8 cellular contexts compared by ENCODE assay signal in genomic region chr4:118224239-118224829, GRCh38.
DNase-seq lines count a peak whose midpoint lies in the region; ATAC-seq and TF ChIP-seq lines count a peak whose summit lies in the region.

No MANE protein-coding gene starts in this region.

- DNase-seq in Caki2 (ENCODE audit: low read depth), result peak; percentile 30
- peak; percentile 80 for DNase-seq in IMR-90
- peak; percentile 3 for DNase-seq in OCI-M2 (lab: John Stamatoyannopoulos, UW; ENCODE audit: unreplicated experiment)
- DNase-seq in epithelial cell of prostate (ENCODE audit: low read depth, low spot score), result peak; percentile 8
- peak; percentile 31 for DNase-seq in non-pigmented ciliary epithelial cell (ENCODE audit: low read depth)
- DNase-seq in stimulated activated naive CD8-positive, alpha-beta T cell treated with anti-CD3 and anti-CD28 coated beads, Interleukin-15, amount 100 ng/mL, for 72 hours, result no peak

- H3K56ac ChIP-seq in IMR-90 (ENCODE audit: extremely low read depth, insufficient read depth, low read length), result no peak overlapping the region

- H3K36me3 ChIP-seq in IMR-90 (ENCODE audit: control insufficient read depth, insufficient read depth, low read length), result no peaks in the 10 kb centered on the region

- no CpG with 5 or more reads among the region's 3 CpGs for whole genome bisulfite sequencing in IMR-90 (ENCODE audit: extremely low coverage in 2 of 2, insufficient read length in 1 of 2), 2 experiments

- no peaks in the 10 kb centered on the region for H3K4me1 Mint-ChIP-seq in stimulated activated naive CD8-positive, alpha-beta T cell treated with anti-CD3 and anti-CD28 coated beads, Interleukin-15, amount 100 ng/mL, for 72 hours

- in situ Hi-C loops in Caki2 (cut with HindIII; ENCODE audit: low pct_unique_long_range_greater_than_20kb, low sequenced_read_pairs) (no loop called here), IMR-90 (cut with MboI; ENCODE audit: low sequenced_read_pairs) (loop anchor here (5.0 to 10.0 kb wide), 2 partner anchors 147 to 1090 kb away; no protein-coding TSS in a partner anchor)

- no peak overlapping the region for H2BK20ac ChIP-seq in IMR-90 (ENCODE audit: low read depth, low read length)

- H3K9me1 ChIP-seq in IMR-90 (ENCODE audit: insufficient read depth, low read length), result no peaks in the 10 kb centered on the region

- no peak overlapping the region for H4K91ac ChIP-seq in IMR-90 (ENCODE audit: insufficient read depth, low read depth, low read length)

- H3K14ac ChIP-seq in IMR-90 (replicated peaks; ENCODE audit: low read depth, low read length), result no peak overlapping the region

- peak; percentile 83 for TF ChIP-seq CTCF in IMR-90 (conservative IDR thresholded peaks at IDR 0.05; ENCODE audit: low read depth, low read length)

- no peaks in the 10 kb centered on the region for H3K27me3 Mint-ChIP-seq in stimulated activated naive CD8-positive, alpha-beta T cell treated with anti-CD3 and anti-CD28 coated beads, Interleukin-15, amount 100 ng/mL, for 72 hours

- H4K20me1 ChIP-seq in IMR-90 (ENCODE audit: insufficient read depth, low read length), result no peaks in the 10 kb centered on the region

- POLR2A ChIA-PET in IMR-90 (lab: Charles Lee; ENCODE audit: unreplicated experiment), result no interaction called here

- H3K9ac ChIP-seq in IMR-90 (ENCODE audit: low read depth, low read length), result no peak overlapping the region

- H3K27ac ChIP-seq in IMR-90 (ENCODE audit: insufficient read depth, low read length) (no peak overlapping the region), epithelial cell of prostate (no peak overlapping the region)

- H3K23ac ChIP-seq in IMR-90 (ENCODE audit: low read depth, low read length), result no peak overlapping the region

- no peak overlapping the region for H4K8ac ChIP-seq in IMR-90 (ENCODE audit: low read depth in 2 of 2, low read length in 2 of 2)

- peak; percentile 96 for TF ChIP-seq RAD21 in IMR-90 (IDR thresholded peaks at IDR 0.05; ENCODE audit: low read length)

- 0 out of 2 replicates have a peak, but pooled peaks have one; percentile 28 for TF ChIP-seq POLR2A in IMR-90 (IDR thresholded peaks at IDR 0.05; ENCODE audit: low read depth, low read length)

- no peak overlapping the region; the same call in 1 of the 2 replicates for H3K4me2 ChIP-seq in IMR-90 (ENCODE audit: low read depth, low read length)

- H3K4me3 Mint-ChIP-seq in stimulated activated naive CD8-positive, alpha-beta T cell treated with anti-CD3 and anti-CD28 coated beads, Interleukin-15, amount 100 ng/mL, for 72 hours, result no peak overlapping the region

- H3K4me3 ChIP-seq in IMR-90 (ENCODE audit: insufficient read depth, low read depth, low read length), result no peak overlapping the region

- no peaks in the 10 kb centered on the region for H3K9me3 Mint-ChIP-seq in stimulated activated naive CD8-positive, alpha-beta T cell treated with anti-CD3 and anti-CD28 coated beads, Interleukin-15, amount 100 ng/mL, for 72 hours

- no peak overlapping the region for H2AFZ ChIP-seq in IMR-90 (replicated peaks; ENCODE audit: low read length, poor library complexity)

- no peak overlapping the region for H3K4ac ChIP-seq in IMR-90 (ENCODE audit: low read depth, low read length)

- no peaks in the 10 kb centered on the region for H3K27me3 ChIP-seq in IMR-90 (ENCODE audit: control insufficient read depth, insufficient read depth, low read length)

- H2BK120ac ChIP-seq in IMR-90 (ENCODE audit: low read depth, low read length), result no peak overlapping the region

- H4K5ac ChIP-seq in IMR-90 (ENCODE audit: low read depth, low read length), result no peak overlapping the region

- H2AK5ac ChIP-seq in IMR-90 (ENCODE audit: low read depth, low read length), result no peak overlapping the region

- ATAC-seq in GM19397 (IDR thresholded peaks at IDR 0.05; ENCODE audit: unreplicated experiment) (peak; percentile 58), IMR-90 (ENCODE audit: low read depth) (peak; percentile 70)
- ATAC-seq in activated CD4-positive, CD25-positive, alpha-beta regulatory T cell treated with anti-CD3 and anti-CD28 coated beads, Interleukin-2, amount 50 U/mL, for 24 hours, result no peak
- no peak for ATAC-seq in stimulated activated naive CD8-positive, alpha-beta T cell treated with anti-CD3 and anti-CD28 coated beads, Interleukin-15, amount 100 ng/mL, for 72 hours

- CTCF ChIA-PET in IMR-90 (lab: Yijun Ruan, JAX), result interaction anchor here (0.7 to 1.3 kb wide), 4 partner anchors 13 to 187 kb away, joined by 3 to 4 read pairs (median 4); no protein-coding TSS in a partner anchor

- H2BK5ac ChIP-seq in IMR-90 (ENCODE audit: low read depth, low read length, poor library complexity, severe bottlenecking), result no peak overlapping the region

- BruUV-seq in IMR-90 (replicated peaks; lab: Mats Ljungman, UMichigan), result no TSS peak

- no peaks in the 10 kb centered on the region for H3K9me3 ChIP-seq in IMR-90 (ENCODE audit: control insufficient read depth, insufficient read depth, low read length)

- H2AK9ac ChIP-seq in IMR-90 (replicated peaks; ENCODE audit: low read depth, low read length, poor library complexity), result no peak overlapping the region

- H2BK15ac ChIP-seq in IMR-90 (ENCODE audit: low read depth, low read length), result no peak overlapping the region

- no peaks in the 10 kb centered on the region for H3K4me1 ChIP-seq in IMR-90 (ENCODE audit: control insufficient read depth, insufficient read depth, low read length)

- dilution Hi-C loops in IMR-90 (cut with HindIII; ENCODE audit: low sequenced_read_pairs, unreplicated experiment), result no loop called here

- no peaks in the 10 kb centered on the region for H3K79me1 ChIP-seq in IMR-90 (ENCODE audit: low read depth in 1 of 2, low read length in 2 of 2)

- H3K27ac Mint-ChIP-seq in stimulated activated naive CD8-positive, alpha-beta T cell treated with anti-CD3 and anti-CD28 coated beads, Interleukin-15, amount 100 ng/mL, for 72 hours, result no peak overlapping the region

- intact Hi-C loops in IMR-90 (cut with micrococcal nuclease), result loop anchor here (1.0 to 10.0 kb wide), 6 partner anchors 46 to 1090 kb away; partner anchors contain the start of gene NDST3

- H3K18ac ChIP-seq in IMR-90 (ENCODE audit: low read depth, low read length), result no peak overlapping the region

TF ChIP-seq in IMR-90, 13 proteins besides CTCF, POLR2A, EP300 and RAD21:
- TF ChIP-seq MAZ (IDR thresholded peaks at IDR 0.05; ENCODE audit: borderline replicate concordance, low read depth, low read length), result no peak
- TF ChIP-seq SMC3 (IDR thresholded peaks at IDR 0.05; ENCODE audit: low read depth, low read length), result peak; percentile 78
- TF ChIP-seq MAFK (IDR thresholded peaks at IDR 0.05; ENCODE audit: low read depth, low read length), result peak; percentile 50; the same call in 1 of the 2 replicates

Comparison
In these comparisons a context has a peak if more than half of its experiments do, and no peak if none do; other contexts are left out.
1. DNase-seq: peak in Caki2 (single experiment), IMR-90 (single experiment), OCI-M2 (single experiment), epithelial cell of prostate (single experiment) and non-pigmented ciliary epithelial cell (single experiment); none in stimulated activated naive CD8-positive, alpha-beta T cell treated with anti-CD3 and anti-CD28 coated beads, Interleukin-15, amount 100 ng/mL, for 72 hours (0 of 2).
2. ATAC-seq: peak in GM19397 (single experiment) and IMR-90 (single experiment); none in activated CD4-positive, CD25-positive, alpha-beta regulatory T cell treated with anti-CD3 and anti-CD28 coated beads, Interleukin-2, amount 50 U/mL, for 24 hours (0 of 2) and stimulated activated naive CD8-positive, alpha-beta T cell treated with anti-CD3 and anti-CD28 coated beads, Interleukin-15, amount 100 ng/mL, for 72 hours (single experiment).